8 cellular contexts compared by ENCODE assay signal in genomic region chr6:170612256-170612804, GRCh38. TPM values are rescaled to one million over a fixed set of nuclear protein-coding genes. Genes with fewer than 3 reads are reported as not detected.
DNase-seq lines count a peak whose midpoint lies in the region; ATAC-seq and TF ChIP-seq lines count a peak whose summit lies in the region.
"Not testable (repeated sequence)": the region's sequence is repeated elsewhere in the genome, so short reads cannot be mapped to it uniquely, and the experiment has no call there.

No MANE protein-coding gene starts in this region.

- H3K27me3 Mint-ChIP-seq in activated CD4-positive, alpha-beta T cell treated with anti-CD3 and anti-CD28 coated beads, Interleukin-2, amount 10 ng/mL, durations not matched to agents 24 days and 14 days: peaks cover 31% of the 10 kb centered on the region
- H3K27me3 Mint-ChIP-seq in central memory CD8-positive, alpha-beta T cell: peaks cover 44% of the 10 kb centered on the region
- H3K27me3 Mint-ChIP-seq in stimulated activated naive B cell treated with anti-CD40 and anti-IgM and Interleukin-4, amounts not matched to agents 10 μg/mL and 1 μg/mL and 100 μg/mL, for 72 hours: peaks cover 28 to 34% of the 10 kb centered on the region in 2 donors

- not testable (repeated sequence) for H3K4me1 Mint-ChIP-seq in activated CD4-positive, alpha-beta T cell treated with anti-CD3 and anti-CD28 coated beads, Interleukin-2, amount 10 ng/mL, durations not matched to agents 24 days and 14 days; central memory CD8-positive, alpha-beta T cell; stimulated activated naive B cell treated with anti-CD40 and anti-IgM and Interleukin-4, amounts not matched to agents 10 μg/mL and 1 μg/mL and 100 μg/mL, for 72 hours

- peak overlapping the region; percentile 57 for H3K4me3 Mint-ChIP-seq in activated CD4-positive, alpha-beta T cell treated with anti-CD3 and anti-CD28 coated beads, Interleukin-2, amount 10 ng/mL, durations not matched to agents 24 days and 14 days
- H3K4me3 Mint-ChIP-seq in central memory CD8-positive, alpha-beta T cell: not testable (repeated sequence)
- peak overlapping the region; percentile 62 to 78 for H3K4me3 Mint-ChIP-seq in stimulated activated naive B cell treated with anti-CD40 and anti-IgM and Interleukin-4, amounts not matched to agents 10 μg/mL and 1 μg/mL and 100 μg/mL, for 72 hours

- H3K27ac ChIP-seq in lower lobe of right lung: not testable (repeated sequence)

- not testable (repeated sequence) for H3K9me3 ChIP-seq in lower lobe of right lung

- peak; percentile 61 for ATAC-seq in GM18519 (IDR thresholded peaks at IDR 0.05; ENCODE audit: low FRiP score, unreplicated experiment)
- ATAC-seq in GM21390 (IDR thresholded peaks at IDR 0.05; ENCODE audit: unreplicated experiment): peak; percentile 90
- peak; percentile 87 for ATAC-seq in HG02678 (IDR thresholded peaks at IDR 0.05; ENCODE audit: unreplicated experiment)
- ATAC-seq in HG03432 (IDR thresholded peaks at IDR 0.05; ENCODE audit: unreplicated experiment): peak; percentile 90
- peak; percentile 94 for ATAC-seq in central memory CD8-positive, alpha-beta T cell (replicated peaks; ENCODE audit: extremely low read depth, poor library complexity, severe bottlenecking)
- ATAC-seq in lower lobe of right lung: peak; percentile 87 to 94
- peak; percentile 90 to 91 for ATAC-seq in stimulated activated naive B cell treated with anti-CD40 and anti-IgM and Interleukin-4, amounts not matched to agents 10 μg/mL and 1 μg/mL and 100 μg/mL, for 72 hours (replicated peaks)

- H3K36me3 ChIP-seq in lower lobe of right lung: not testable (repeated sequence)

- not testable (repeated sequence) for H3K4me3 ChIP-seq in lower lobe of right lung

- not testable (repeated sequence) for H3K9me3 Mint-ChIP-seq in activated CD4-positive, alpha-beta T cell treated with anti-CD3 and anti-CD28 coated beads, Interleukin-2, amount 10 ng/mL, durations not matched to agents 24 days and 14 days; central memory CD8-positive, alpha-beta T cell; stimulated activated naive B cell treated with anti-CD40 and anti-IgM and Interleukin-4, amounts not matched to agents 10 μg/mL and 1 μg/mL and 100 μg/mL, for 72 hours

- intact Hi-C loops in activated CD4-positive, alpha-beta T cell treated with anti-CD3 and anti-CD28 coated beads, Interleukin-2, amount 10 ng/mL, durations not matched to agents 24 days and 14 days (cut with micrococcal nuclease); lower lobe of right lung (cut with DNase I): not testable (repeated sequence)

- TF ChIP-seq CTCF in lower lobe of right lung (IDR thresholded peaks at IDR 0.05): not testable (repeated sequence)

- DNase-seq in activated CD4-positive, alpha-beta T cell treated with anti-CD3 and anti-CD28 coated beads, Interleukin-2, amount 10 ng/mL, durations not matched to agents 24 days and 14 days; central memory CD8-positive, alpha-beta T cell (ENCODE audit: low spot score in 2 of 2); lower lobe of right lung; stimulated activated naive B cell treated with anti-CD40 and anti-IgM and Interleukin-4, amounts not matched to agents 10 μg/mL and 1 μg/mL and 100 μg/mL, for 72 hours: not testable (repeated sequence)

- H3K27me3 ChIP-seq in lower lobe of right lung (ENCODE audit: low read depth): not testable (repeated sequence)

- not testable (repeated sequence) for H3K36me3 Mint-ChIP-seq in activated CD4-positive, alpha-beta T cell treated with anti-CD3 and anti-CD28 coated beads, Interleukin-2, amount 10 ng/mL, durations not matched to agents 24 days and 14 days (ENCODE audit: low read depth); central memory CD8-positive, alpha-beta T cell (ENCODE audit: insufficient read depth); stimulated activated naive B cell treated with anti-CD40 and anti-IgM and Interleukin-4, amounts not matched to agents 10 μg/mL and 1 μg/mL and 100 μg/mL, for 72 hours

- not testable (repeated sequence) for H3K4me1 ChIP-seq in lower lobe of right lung

- H3K27ac Mint-ChIP-seq in activated CD4-positive, alpha-beta T cell treated with anti-CD3 and anti-CD28 coated beads, Interleukin-2, amount 10 ng/mL, durations not matched to agents 24 days and 14 days; central memory CD8-positive, alpha-beta T cell (ENCODE audit: low read depth); stimulated activated naive B cell treated with anti-CD40 and anti-IgM and Interleukin-4, amounts not matched to agents 10 μg/mL and 1 μg/mL and 100 μg/mL, for 72 hours: not testable (repeated sequence)

RNA-seq across cellular contexts. Expression of gene PDCD2, which starts 27.9 kb away (rescaled TPM):
- 138 and 139 TPM in 2 replicates for total RNA-seq in activated CD4-positive, alpha-beta T cell treated with anti-CD3 and anti-CD28 coated beads, Interleukin-2, amount 10 ng/mL, durations not matched to agents 24 days and 14 days
- total RNA-seq in lower lobe of right lung: 48.9 TPM

RNA-seq across cellular contexts. Expression of gene TBP, which starts 58.2 kb away (rescaled TPM):
- total RNA-seq in activated CD4-positive, alpha-beta T cell treated with anti-CD3 and anti-CD28 coated beads, Interleukin-2, amount 10 ng/mL, durations not matched to agents 24 days and 14 days: 28.4 and 29.2 TPM in 2 replicates
- total RNA-seq in lower lobe of right lung: 12.7 TPM

RNA-seq across cellular contexts. Expression of gene PSMB1, which starts 59.2 kb away (rescaled TPM):
- total RNA-seq in activated CD4-positive, alpha-beta T cell treated with anti-CD3 and anti-CD28 coated beads, Interleukin-2, amount 10 ng/mL, durations not matched to agents 24 days and 14 days: 288 TPM in 2 replicates
- total RNA-seq in lower lobe of right lung: 117 TPM
